In the genomic region with DNA sequence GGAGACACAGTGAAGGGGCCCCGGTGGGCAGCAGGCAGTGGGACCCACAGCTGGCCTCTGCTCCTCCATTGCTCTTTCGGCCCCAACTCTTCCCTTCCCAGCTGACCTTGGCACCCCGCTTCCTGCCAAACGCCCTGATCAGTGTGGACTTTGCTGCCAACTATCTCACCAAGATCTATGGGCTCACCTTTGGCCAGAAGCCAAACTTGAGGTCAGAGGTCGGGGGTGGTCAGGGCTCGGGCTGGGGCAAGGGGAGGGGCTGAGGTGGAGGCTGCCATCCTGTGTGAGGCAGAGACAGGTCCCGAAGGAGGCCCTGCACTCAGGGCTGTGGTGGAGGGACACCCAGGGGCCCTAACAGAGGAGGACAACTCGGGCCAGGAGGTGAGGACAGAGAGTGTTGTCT, we compare ENCODE assay signal across 1 cellular context.
TF ChIP-seq lines count a peak whose summit lies in the region.

No MANE protein-coding gene starts in this region.

TF ChIP-seq in SK-N-SH, 30 proteins besides CTCF, POLR2A, EP300 and RAD21 (continued from another document):
- TF ChIP-seq, protein P1, sequence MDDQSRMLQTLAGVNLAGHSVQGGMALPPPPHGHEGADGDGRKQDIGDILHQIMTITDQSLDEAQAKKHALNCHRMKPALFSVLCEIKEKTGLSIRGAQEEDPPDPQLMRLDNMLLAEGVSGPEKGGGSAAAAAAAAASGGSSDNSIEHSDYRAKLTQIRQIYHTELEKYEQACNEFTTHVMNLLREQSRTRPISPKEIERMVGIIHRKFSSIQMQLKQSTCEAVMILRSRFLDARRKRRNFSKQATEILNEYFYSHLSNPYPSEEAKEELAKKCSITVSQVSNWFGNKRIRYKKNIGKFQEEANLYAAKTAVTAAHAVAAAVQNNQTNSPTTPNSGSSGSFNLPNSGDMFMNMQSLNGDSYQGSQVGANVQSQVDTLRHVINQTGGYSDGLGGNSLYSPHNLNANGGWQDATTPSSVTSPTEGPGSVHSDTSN (IDR thresholded peaks at IDR 0.05): no peak
- TF ChIP-seq POLR2AphosphoS5 (IDR thresholded peaks at IDR 0.05; ENCODE audit: low read depth, low read length) (no peak), YY1 (IDR thresholded peaks at IDR 0.05; ENCODE audit: low read depth) (no peak), TEAD4 (IDR thresholded peaks at IDR 0.05; ENCODE audit: borderline replicate concordance, insufficient read depth) (no peak), SMC3 (IDR thresholded peaks at IDR 0.05; ENCODE audit: low read depth, low read length) (no peak)
